ENCODE assay signal across 2 cellular contexts in the genomic region with DNA sequence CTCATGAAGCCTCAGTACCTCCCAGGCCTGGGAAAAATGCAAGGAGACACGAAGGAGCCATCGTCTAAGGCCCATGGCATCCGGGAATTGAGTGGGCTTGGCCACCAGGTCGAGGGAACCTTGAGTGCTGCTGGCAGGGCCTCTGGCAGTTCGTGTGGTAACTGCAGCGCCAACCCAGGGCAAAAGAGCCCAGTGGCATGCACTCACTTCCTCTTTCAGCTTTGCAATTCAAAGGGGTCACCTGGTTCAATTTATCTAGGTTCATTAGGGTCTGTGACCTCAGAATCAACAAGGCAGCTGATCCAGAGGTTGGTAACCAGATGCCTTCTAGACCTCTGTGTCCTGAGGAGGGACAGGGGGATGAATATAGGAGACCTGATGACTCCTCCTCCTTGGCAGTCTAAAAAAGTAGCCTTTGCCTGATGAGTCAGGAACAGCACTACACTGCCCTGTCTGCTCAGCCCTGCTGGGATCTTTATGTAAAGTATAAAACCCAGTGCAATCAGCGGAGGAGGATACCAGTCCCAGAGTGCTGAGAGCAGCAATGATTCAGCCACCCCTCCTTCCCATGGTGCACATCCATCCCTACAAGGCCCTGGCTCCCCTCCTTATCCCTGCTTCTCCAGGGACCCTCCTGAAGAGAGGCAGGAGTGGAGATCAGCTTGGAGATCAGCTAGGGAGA.
TF ChIP-seq lines count a peak whose summit lies in the region.

No MANE protein-coding gene starts in this region.

TF ChIP-seq in IMR-90, 13 proteins besides CTCF, POLR2A, EP300 and RAD21:
- TF ChIP-seq MAFK (IDR thresholded peaks at IDR 0.05; ENCODE audit: low read depth, low read length): peak; percentile 26; the same call in 1 of the 2 replicates
- peak; percentile 32; the same call in 1 of the 2 replicates for TF ChIP-seq FOS (IDR thresholded peaks at IDR 0.05; ENCODE audit: low read depth, low read length)
- no peak for TF ChIP-seq MXI1 (IDR thresholded peaks at IDR 0.05; ENCODE audit: borderline replicate concordance, low read depth, low read length)
- no peak for TF ChIP-seq ELK1 (IDR thresholded peaks at IDR 0.05; ENCODE audit: borderline replicate concordance, low read depth, low read length)

TF ChIP-seq in SK-N-SH, 30 proteins besides CTCF, POLR2A, EP300 and RAD21:
- TF ChIP-seq NRF1 (IDR thresholded peaks at IDR 0.05; ENCODE audit: low read depth, low read length) (no peak), FOSL2 (IDR thresholded peaks at IDR 0.05; ENCODE audit: borderline replicate concordance, low read depth) (no peak), GATA2 (CRISPR knock-in tag; IDR thresholded peaks at IDR 0.05) (0 out of 2 replicates have a peak, but pooled peaks have one; percentile 14), PBX3 (IDR thresholded peaks at IDR 0.05) (no peak), NFIC (IDR thresholded peaks at IDR 0.05; ENCODE audit: borderline replicate concordance) (no peak), TCF12 (IDR thresholded peaks at IDR 0.05) (no peak), MXI1 (IDR thresholded peaks at IDR 0.05; ENCODE audit: low read depth, low read length) (no peak), GABPA (IDR thresholded peaks at IDR 0.05; ENCODE audit: low read depth) (no peak), MEF2A (IDR thresholded peaks at IDR 0.05; ENCODE audit: borderline replicate concordance, low read depth) (no peak)
